In the genomic region with DNA sequence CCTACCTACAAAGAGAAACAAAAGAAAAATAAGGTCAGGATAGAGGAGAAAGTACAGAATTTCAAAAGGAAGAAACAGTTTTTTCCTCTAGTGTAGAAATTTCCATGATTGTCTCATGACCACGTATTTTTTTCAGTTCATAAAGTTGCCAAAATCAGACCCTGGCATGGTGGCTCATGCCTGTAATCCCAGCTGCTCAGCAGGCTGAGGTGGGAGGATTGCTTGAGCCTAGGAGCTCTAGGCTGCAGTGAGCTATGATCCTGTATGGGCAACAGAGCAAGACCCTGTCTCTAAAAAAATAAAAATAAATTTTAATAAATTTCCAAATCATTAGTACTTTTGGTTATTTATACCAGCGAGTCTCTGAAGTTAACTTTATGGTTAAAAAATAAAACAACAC, we compare ENCODE assay signal across 23 cellular contexts.
"Had no signal": no experiment of that assay in that cellular context is flagged by ENCODE, and none has a peak within 500 bp of the region (broad histone marks: within the 10 kb centered on the region; RNA-seq: fewer than 3 reads in every experiment).

No MANE protein-coding gene starts in this region.

- H3K36me3 ChIP-seq: SJSA1 had no signal

- H3K4me2 ChIP-seq: SK-N-SH had no signal

- FAIRE-seq: HepG2, RCC 7860 had no signal

- H3K27me3 ChIP-seq: SJSA1 had no signal

- DNase-seq: IMR-90, Karpas-422, KG1, MM.1S, NCI-H1092 treated with DMSO at 0.1 percent for 48 hours, NCI-H1436, NCI-H187, NCI-H2029, NCI-H2081 treated with DMSO at 0.1 percent for 48 hours, NCI-H2171, NCI-H226, NCI-H446, NCI-H510A, NCI-H524 treated with DMSO at 0.1 percent for 48 hours, NCI-H69, NCI-H774, Right ventricle myocardium superior, RPMI8226, SIG-M5, SK-N-SH had no signal

- H3K9ac ChIP-seq: SK-N-SH had no signal

- H3K4me1 ChIP-seq: SJSA1 had no signal

- H3K9me3 ChIP-seq: SJSA1 had no signal

- H3K4me3 ChIP-seq: SJSA1 had no signal

- H3K27ac ChIP-seq: SJSA1 had no signal
